In genomic region chr4:118102195-118102594, GRCh38 we compare ENCODE assay signal across 30 cellular contexts.
DNase-seq lines count a peak whose midpoint lies in the region; ATAC-seq, FAIRE-seq and TF ChIP-seq lines count a peak whose summit lies in the region.
"Had no signal": no experiment of that assay in that cellular context is flagged by ENCODE, and none has a peak within 500 bp of the region (broad histone marks: within the 10 kb centered on the region; RNA-seq: fewer than 3 reads in every experiment).

No MANE protein-coding gene starts in this region.

- DNase-seq in D721Med (ENCODE audit: insufficient read length, low spot score): no peak
- DNase-seq in DND-41: no peak
- DNase-seq in myocyte (ENCODE audit: low read depth): peak; percentile 59
- DNase-seq in NCI-H128 (lab: John Stamatoyannopoulos, UW; ENCODE audit: unreplicated experiment): no peak
- DNase-seq in pons (ENCODE audit: low spot score): no peak
- DNase-seq: 8988T; ACHN; AML-193; BE2C; C1 segment of cervical spinal cord; Caco-2; Calu3; CD4-positive, alpha-beta memory T cell; CD4-positive, alpha-beta T cell; CD4-positive, CD25-positive, alpha-beta regulatory T cell; CD8-positive, alpha-beta memory T cell; CD8-positive, alpha-beta T cell; COR-L47; DMS 273 treated with DMSO at 0.1 percent for 48 hours; DMS153; DMS53; DMS79; DMS79 treated with DMSO at 0.1 percent for 48 hours; EL had no signal

- H3K9ac ChIP-seq in DND-41 (ENCODE audit: low read depth, low read length): no peak overlapping the region
- H3K9ac ChIP-seq: BLaER1; BLaER1 treated with 17β-estradiol and CSF1 and Interleukin-3, amounts not matched to agents 10 nM and 100 nM had no signal

- H3K27me3 ChIP-seq in DND-41 (ENCODE audit: insufficient read depth, low read length, poor library complexity): no peaks in the 10 kb centered on the region
- H3K27me3 ChIP-seq: BE2C; BLaER1; BLaER1 treated with 17β-estradiol and CSF1 and Interleukin-3, amounts not matched to agents 10 nM and 100 nM had no signal

- peaks cover 40% of the 10 kb centered on the region for H3K36me3 ChIP-seq in DND-41 (ENCODE audit: insufficient read depth, low read length)
- H3K36me3 ChIP-seq: BE2C; BLaER1; BLaER1 treated with 17β-estradiol and CSF1 and Interleukin-3, amounts not matched to agents 10 nM and 100 nM had no signal

- no peak overlapping the region for H3K4me2 ChIP-seq in DND-41 (ENCODE audit: insufficient read depth, low read length)
- H3K4me2 ChIP-seq: A549; BLaER1; BLaER1 treated with 17β-estradiol and CSF1 and Interleukin-3, amounts not matched to agents 10 nM and 100 nM had no signal

- peaks cover 45% of the 10 kb centered on the region for H3K79me2 ChIP-seq in DND-41 (ENCODE audit: insufficient read depth, low read length)

- no peak overlapping the region for H3K4me3 ChIP-seq in DND-41 (ENCODE audit: low read depth in 1 of 2, low read length in 2 of 2)
- H3K4me3 ChIP-seq: A549; BLaER1; BLaER1 treated with 17β-estradiol and CSF1 and Interleukin-3, amounts not matched to agents 10 nM and 100 nM had no signal

- FAIRE-seq in D721Med (lab: Jason Lieb, UNC): peak; percentile 16
- FAIRE-seq: A549 had no signal

- H4K20me1 ChIP-seq in DND-41 (ENCODE audit: insufficient read depth, low read length): no peaks in the 10 kb centered on the region
- H4K20me1 ChIP-seq: BLaER1; BLaER1 treated with 17β-estradiol and CSF1 and Interleukin-3, amounts not matched to agents 10 nM and 100 nM had no signal

- H3K4me1 ChIP-seq in DND-41 (ENCODE audit: insufficient read depth, low read length): no peaks in the 10 kb centered on the region
- H3K4me1 ChIP-seq: A549; BE2C; BLaER1; BLaER1 treated with 17β-estradiol and CSF1 and Interleukin-3, amounts not matched to agents 10 nM and 100 nM; Caco-2 had no signal

- no peak overlapping the region for H2AFZ ChIP-seq in DND-41 (ENCODE audit: low read depth, low read length)

- TF ChIP-seq CTCF in D721Med (IDR thresholded peaks at IDR 0.05; ENCODE audit: insufficient read depth, missing control alignments) (no peak), DND-41 (IDR thresholded peaks at IDR 0.05; ENCODE audit: borderline replicate concordance, extremely low read depth, low read length, poor library complexity, severe bottlenecking) (no peak)

- H3K9me3 ChIP-seq in DND-41 (ENCODE audit: insufficient read depth, low read length, severe bottlenecking): no peaks in the 10 kb centered on the region
- H3K9me3 ChIP-seq: A549; BE2C; BLaER1; BLaER1 treated with 17β-estradiol and CSF1 and Interleukin-3, amounts not matched to agents 10 nM and 100 nM; Caco-2 had no signal

- no peak overlapping the region for H3K27ac ChIP-seq in DND-41 (ENCODE audit: low read length)
- H3K27ac ChIP-seq: 22Rv1; A549; BLaER1; BLaER1 treated with 17β-estradiol and CSF1 and Interleukin-3, amounts not matched to agents 10 nM and 100 nM; C4-2B had no signal

- ATAC-seq in DND-41 (ENCODE audit: insufficient read depth, low read depth) (peak; percentile 55; the same call in 2 of the 3 replicates), GM21529 (IDR thresholded peaks at IDR 0.05; ENCODE audit: unreplicated experiment) (no peak)
- ATAC-seq: A549; CD8-positive, alpha-beta T cell had no signal
